Comparison of ENCODE assay signal across 22 cellular contexts in the genomic region with DNA sequence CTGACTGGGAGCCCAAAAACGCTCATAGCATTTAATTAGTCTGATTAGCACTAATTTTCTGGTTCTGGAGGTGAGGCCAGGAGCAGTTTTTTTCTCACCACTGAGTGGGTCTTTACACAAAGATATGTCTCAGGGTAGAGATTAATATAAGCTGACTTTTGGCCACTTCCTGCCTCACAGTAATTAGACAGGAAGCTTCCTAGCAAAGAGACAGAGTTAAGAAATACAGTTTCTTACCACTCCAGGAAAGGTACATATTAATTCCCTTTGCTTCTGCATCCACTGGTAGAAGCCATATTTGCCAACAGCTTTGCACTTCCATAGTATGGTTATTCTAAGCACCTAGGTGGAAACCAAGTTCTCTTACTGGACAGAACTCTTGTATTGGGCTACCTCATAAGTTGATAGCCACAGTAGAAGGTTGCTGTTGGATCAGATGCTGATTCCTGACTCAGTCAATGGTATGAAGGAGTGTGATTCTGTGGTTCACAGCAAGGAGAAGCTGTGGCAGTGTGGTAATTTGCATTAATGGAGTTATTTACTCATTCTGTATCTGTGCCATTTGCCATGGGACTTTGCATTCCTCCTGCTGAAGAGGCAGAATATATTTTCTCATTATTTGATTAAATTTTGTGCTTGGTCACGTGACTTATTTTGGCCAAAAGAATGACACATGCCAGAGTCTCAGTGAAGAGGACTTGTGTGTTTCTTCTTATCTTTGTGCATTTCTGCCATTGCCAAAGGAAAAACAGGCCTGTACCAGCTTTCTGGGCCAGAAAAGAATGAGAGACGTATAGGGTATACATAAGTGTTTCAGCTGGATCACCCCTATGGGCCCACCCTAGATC. TPM values are rescaled to one million over a fixed set of nuclear protein-coding genes. Genes with fewer than 3 reads are reported as not detected.
DNase-seq lines count a peak whose midpoint lies in the region; ATAC-seq, FAIRE-seq and TF ChIP-seq lines count a peak whose summit lies in the region.
"Had no signal": no experiment of that assay in that cellular context is flagged by ENCODE, and none has a peak within 500 bp of the region (broad histone marks: within the 10 kb centered on the region; RNA-seq: fewer than 3 reads in every experiment).

No MANE protein-coding gene starts in this region.

- no peaks in the 10 kb centered on the region for H3K27me3 ChIP-seq in K562 (ENCODE audit: control insufficient read depth in 2 of 2, insufficient read depth in 2 of 2, low read length in 2 of 2)
- H3K27me3 ChIP-seq in left ventricle myocardium inferior (ENCODE audit: low read depth) = no peaks in the 10 kb centered on the region
- H3K27me3 ChIP-seq: body of pancreas, esophagus muscularis mucosa, stomach had no signal

- no peaks in the 10 kb centered on the region for H3K36me3 ChIP-seq in K562 (ENCODE audit: control insufficient read depth, insufficient read depth, low read length)
- no peaks in the 10 kb centered on the region for H3K36me3 ChIP-seq in left ventricle myocardium inferior
- H3K36me3 ChIP-seq: esophagus muscularis mucosa, stomach had no signal

- WGBS in K562 (ENCODE audit: insufficient coverage, low coverage, missing lambda C conversion rate) = 46% methylated on average over 3 of the region's 3 CpGs

- H3K9ac ChIP-seq in K562 (ENCODE audit: insufficient read depth in 1 of 2, low read depth in 2 of 2, low read length in 2 of 2) = no peak overlapping the region

- TF ChIP-seq CTCF in K562 (IDR thresholded peaks at IDR 0.05 in 2 of 3, conservative IDR thresholded peaks at IDR 0.05 in 1 of 3; ENCODE audit: insufficient read depth in 2 of 3, low read depth in 1 of 3, low read length in 3 of 3) (no peak), left ventricle myocardium inferior (IDR thresholded peaks at IDR 0.05; ENCODE audit: borderline replicate concordance) (no peak), D721Med (IDR thresholded peaks at IDR 0.05; ENCODE audit: insufficient read depth, missing control alignments) (no peak)

- no peak overlapping the region for H3K4me2 ChIP-seq in K562 (ENCODE audit: insufficient read depth, low read length)

- H3K4me1 Mint-ChIP-seq in activated naive CD4-positive, alpha-beta T cell treated with anti-CD3 and anti-CD28 coated beads, Interleukin-2, amount 10 ng/mL, durations not matched to agents 7 days and 5 days = peaks cover 38% of the 10 kb centered on the region
- peaks cover 37% of the 10 kb centered on the region for H3K4me1 Mint-ChIP-seq in T-helper 1 cell treated with Interleukin-12 subunit alpha and Interleukin-12 subunit beta and Interleukin-4 antibody, amounts not matched to agents 30 μg/mL and 1 μg/mL, for 36 hours (ENCODE audit: low read depth)
- peaks cover 22% of the 10 kb centered on the region for H3K4me1 Mint-ChIP-seq in stimulated activated memory B cell treated with anti-CD40 and anti-IgM and Interleukin-4, amounts not matched to agents 10 μg/mL and 1 μg/mL and 100 μg/mL, for 72 hours

- intact Hi-C loops in K562 (cut with micrococcal nuclease) = no loop called here
- intact Hi-C loops in left ventricle myocardium inferior (cut with micrococcal nuclease) = no loop called here

- no peak for TF ChIP-seq POLR2A in K562 (conservative IDR thresholded peaks at IDR 0.05)

- H3K9me1 ChIP-seq in K562 (ENCODE audit: control insufficient read depth, insufficient read depth, low read length) = no peaks in the 10 kb centered on the region

- BruUV-seq in K562 (replicated peaks; lab: Mats Ljungman, UMichigan) = no TSS peak

- H3K4me3 ChIP-seq in K562 (no peak overlapping the region), left ventricle myocardium inferior (no peak overlapping the region)
- H3K4me3 ChIP-seq: body of pancreas, esophagus muscularis mucosa, skin epidermis, stomach had no signal

- no peak overlapping the region for H3K4me3 Mint-ChIP-seq in activated naive CD4-positive, alpha-beta T cell treated with anti-CD3 and anti-CD28 coated beads, Interleukin-2, amount 10 ng/mL, durations not matched to agents 7 days and 5 days
- no peak overlapping the region for H3K4me3 Mint-ChIP-seq in T-helper 1 cell treated with Interleukin-12 subunit alpha and Interleukin-12 subunit beta and Interleukin-4 antibody, amounts not matched to agents 30 μg/mL and 1 μg/mL, for 36 hours
- H3K4me3 Mint-ChIP-seq in stimulated activated memory B cell treated with anti-CD40 and anti-IgM and Interleukin-4, amounts not matched to agents 10 μg/mL and 1 μg/mL and 100 μg/mL, for 72 hours = no peak overlapping the region
- H3K4me3 Mint-ChIP-seq: mesothelial cell of epicardium had no signal

- H2AFZ ChIP-seq in K562 (ENCODE audit: low read depth, low read length) = peak overlapping the region; percentile 14; the same call in 1 of the 2 replicates

- peaks cover 0 to 9% of the 10 kb centered on the region in 2 experiments; a peak in 3 of 5 replicates for H3K4me1 ChIP-seq in K562 (replicated peaks in 1 of 2; ENCODE audit: control insufficient read depth in 2 of 2, insufficient read depth in 2 of 2, low read length in 2 of 2)
- H3K4me1 ChIP-seq in left ventricle myocardium inferior = no peaks in the 10 kb centered on the region
- H3K4me1 ChIP-seq: body of pancreas, esophagus muscularis mucosa, stomach had no signal

- peaks cover 4% of the 10 kb centered on the region for H3K36me3 Mint-ChIP-seq in activated naive CD4-positive, alpha-beta T cell treated with anti-CD3 and anti-CD28 coated beads, Interleukin-2, amount 10 ng/mL, durations not matched to agents 7 days and 5 days
- H3K36me3 Mint-ChIP-seq in T-helper 1 cell treated with Interleukin-12 subunit alpha and Interleukin-12 subunit beta and Interleukin-4 antibody, amounts not matched to agents 30 μg/mL and 1 μg/mL, for 36 hours (ENCODE audit: low read depth) = no peaks in the 10 kb centered on the region
- H3K36me3 Mint-ChIP-seq in stimulated activated memory B cell treated with anti-CD40 and anti-IgM and Interleukin-4, amounts not matched to agents 10 μg/mL and 1 μg/mL and 100 μg/mL, for 72 hours = no peaks in the 10 kb centered on the region
- H3K36me3 Mint-ChIP-seq: mesothelial cell of epicardium had no signal

- POLR2A ChIA-PET in K562 (lab: Yijun Ruan, JAX) = interaction anchor here (1.4 to 1.8 kb wide), 2 partner anchors 18 kb away, joined by 4 to 6 read pairs; partner anchors contain the start of gene ZBTB20

- no peak for TF ChIP-seq EP300 in K562 (IDR thresholded peaks at IDR 0.05; ENCODE audit: low read length)

- no peaks in the 10 kb centered on the region for H3K9me3 Mint-ChIP-seq in activated naive CD4-positive, alpha-beta T cell treated with anti-CD3 and anti-CD28 coated beads, Interleukin-2, amount 10 ng/mL, durations not matched to agents 7 days and 5 days
- no peaks in the 10 kb centered on the region for H3K9me3 Mint-ChIP-seq in T-helper 1 cell treated with Interleukin-12 subunit alpha and Interleukin-12 subunit beta and Interleukin-4 antibody, amounts not matched to agents 30 μg/mL and 1 μg/mL, for 36 hours
- H3K9me3 Mint-ChIP-seq in stimulated activated memory B cell treated with anti-CD40 and anti-IgM and Interleukin-4, amounts not matched to agents 10 μg/mL and 1 μg/mL and 100 μg/mL, for 72 hours = no peaks in the 10 kb centered on the region
- H3K9me3 Mint-ChIP-seq: activated T-helper 1 cell treated with anti-CD3 and anti-CD28 coated beads, Interleukin-12 subunit alpha, Interleukin-12 subunit beta, Interleukin-2, Interleukin-4 antibody, amounts not matched to agents 30 ng/mL and 10 ng/mL and 1 ng/mL, durations not matched to agents 14 hours and 24 hours and 36 hours; mesothelial cell of epicardium had no signal

- no peaks in the 10 kb centered on the region for H4K20me1 ChIP-seq in K562 (replicated peaks; ENCODE audit: control insufficient read depth, insufficient read depth, low read length)

- no peak overlapping the region for H3K27ac ChIP-seq in K562 (ENCODE audit: extremely low read depth, low read depth, low read length)
- H3K27ac ChIP-seq in left ventricle myocardium inferior (replicated peaks) = no peak overlapping the region
- H3K27ac ChIP-seq: body of pancreas, esophagus muscularis mucosa had no signal

- H3K79me2 ChIP-seq in K562 (ENCODE audit: control insufficient read depth, insufficient read depth, low read length) = no peaks in the 10 kb centered on the region

- FAIRE-seq in K562 (lab: Jason Lieb, UNC) = no peak
- no peak for FAIRE-seq in D721Med (lab: Jason Lieb, UNC)
- FAIRE-seq: kidney, urothelium cell line had no signal

- H3K9me3 ChIP-seq in K562 (replicated peaks; ENCODE audit: control insufficient read depth, insufficient read depth, low read depth, low read length) (no peaks in the 10 kb centered on the region), left ventricle myocardium inferior (replicated peaks) (no peaks in the 10 kb centered on the region)
- H3K9me3 ChIP-seq: body of pancreas, esophagus muscularis mucosa, stomach had no signal

- ATAC-seq in K562 = no peak
- no peak for ATAC-seq in stimulated activated memory B cell treated with anti-CD40 and anti-IgM and Interleukin-4, amounts not matched to agents 10 μg/mL and 1 μg/mL and 100 μg/mL, for 72 hours
- ATAC-seq: body of pancreas had no signal

- no peak for DNase-seq in activated naive CD4-positive, alpha-beta T cell treated with anti-CD3 and anti-CD28 coated beads, Interleukin-2, amount 10 ng/mL, durations not matched to agents 7 days and 5 days
- DNase-seq in activated naive CD4-positive, alpha-beta T cell (lab: John Stamatoyannopoulos, UW) = no peak
- DNase-seq in K562 (ENCODE audit: extremely low read depth in 1 of 4, low spot score in 3 of 4) (no peak), left ventricle myocardium inferior (no peak), occipital lobe (lab: John Stamatoyannopoulos, UW) (no peak), D721Med (ENCODE audit: insufficient read length, low spot score) (no peak)
- DNase-seq: ACHN, body of pancreas, dermis blood vessel endothelial cell, head of caudate nucleus, kidney, NCI-H146, NCI-H2227 treated with DMSO at 0.1 percent for 48 hours, nucleus accumbens, stomach had no signal

- no peak for TF ChIP-seq RAD21 in K562 (CRISPR knock-in tag; conservative IDR thresholded peaks at IDR 0.05 in 1 of 2, IDR thresholded peaks at IDR 0.05 in 1 of 2)

- no peaks in the 10 kb centered on the region for H3K27me3 Mint-ChIP-seq in activated naive CD4-positive, alpha-beta T cell treated with anti-CD3 and anti-CD28 coated beads, Interleukin-2, amount 10 ng/mL, durations not matched to agents 7 days and 5 days
- no peaks in the 10 kb centered on the region for H3K27me3 Mint-ChIP-seq in T-helper 1 cell treated with Interleukin-12 subunit alpha and Interleukin-12 subunit beta and Interleukin-4 antibody, amounts not matched to agents 30 μg/mL and 1 μg/mL, for 36 hours (ENCODE audit: low read depth)
- no peaks in the 10 kb centered on the region for H3K27me3 Mint-ChIP-seq in stimulated activated memory B cell treated with anti-CD40 and anti-IgM and Interleukin-4, amounts not matched to agents 10 μg/mL and 1 μg/mL and 100 μg/mL, for 72 hours

- CTCF ChIA-PET in activated naive CD4-positive, alpha-beta T cell treated with anti-CD3 and anti-CD28 coated beads, Interleukin-2, amount 10 ng/mL, durations not matched to agents 7 days and 5 days (lab: Charles Lee) = interaction anchor here (0.9 to 7.4 kb wide), 3 partner anchors 19 to 654 kb away, joined by 3 to 53 read pairs (median 17); partner anchors contain the start of gene ZBTB20
- CTCF ChIA-PET in K562 (lab: Yijun Ruan, JAX; ENCODE audit: low intra/inter-chr PET ratio) = no interaction called here

- in situ Hi-C loops in K562 (cut with MboI) = no loop called here

- H3K27ac Mint-ChIP-seq in activated naive CD4-positive, alpha-beta T cell treated with anti-CD3 and anti-CD28 coated beads, Interleukin-2, amount 10 ng/mL, durations not matched to agents 7 days and 5 days = peak overlapping the region; percentile 91
- peak overlapping the region; percentile 70 for H3K27ac Mint-ChIP-seq in T-helper 1 cell treated with Interleukin-12 subunit alpha and Interleukin-12 subunit beta and Interleukin-4 antibody, amounts not matched to agents 30 μg/mL and 1 μg/mL, for 36 hours
- H3K27ac Mint-ChIP-seq in stimulated activated memory B cell treated with anti-CD40 and anti-IgM and Interleukin-4, amounts not matched to agents 10 μg/mL and 1 μg/mL and 100 μg/mL, for 72 hours = peak overlapping the region; percentile 25
- H3K27ac Mint-ChIP-seq: activated T-helper 1 cell treated with anti-CD3 and anti-CD28 coated beads, Interleukin-12 subunit alpha, Interleukin-12 subunit beta, Interleukin-2, Interleukin-4 antibody, amounts not matched to agents 30 ng/mL and 10 ng/mL and 1 ng/mL, durations not matched to agents 14 hours and 24 hours and 36 hours; mesothelial cell of epicardium had no signal

RNA-seq across cellular contexts. Expression of gene ZBTB20, which starts 17.5 kb away (rescaled TPM):
- total RNA-seq in K562 (2011; cell fraction: chromatin; rRNA removed; ENCODE audit: low replicate concordance) = 2.2 and 5.1 TPM in 2 replicates
- total RNA-seq in K562 (2011; cell fraction: nucleolus; rRNA removed) = 1.2 and 2.0 TPM in 2 replicates
- total RNA-seq in K562 (2011; cell fraction: nucleoplasm; rRNA removed) = 4.8 and 10.5 TPM in 2 replicates
- total RNA-seq in K562 (2014; rRNA removed) (0.54 and 0.73 TPM in 2 replicates), K562 (2014; rRNA removed; fragmentation: Illumina TruSeq; extraction: Trizol) (1.7 and 2.2 TPM in 2 replicates), K562 (2015; rRNA removed; fragmentation: Illumina TruSeq; extraction: Trizol) (1.2 and 2.4 TPM in 2 replicates), K562 (2021) (1.6 and 2.8 TPM in 2 replicates), left ventricle myocardium inferior (62.0 TPM), occipital lobe (62.7 TPM)
- polyA plus RNA-seq in K562 (2011; rRNA removed) (0.08 and 0.22 TPM in 2 replicates), K562 (2014; fragmentation: Illumina TruSeq; extraction: Trizol) (0.19 and 0.57 TPM in 2 replicates), K562 (2014; fragmentation: Nextera tagmentation; extraction: Ambion mirVana) (under 1 TPM; 0.20 to 0.45 TPM), K562 (2014; rRNA removed) (0.17 and 0.45 TPM in 2 replicates)
- 0.01 and 0.06 TPM in 2 replicates for polyA plus RNA-seq in K562 (2011; cell fraction: cytosol; rRNA removed)
- polyA plus RNA-seq in K562 (2011; cell fraction: nucleus; rRNA removed) = 0.14 and 0.81 TPM in 2 replicates
- 0.85 and 1.2 TPM in 2 replicates for polyA plus RNA-seq in K562 (2012)
- 0.48 and 2.8 TPM in 2 replicates for polyA minus RNA-seq in K562 (2011; rRNA and poly(A)+ RNA removed)
- polyA minus RNA-seq in K562 (2011; cell fraction: cytosol; rRNA and poly(A)+ RNA removed) = 0.38 TPM in 1 of 2 replicates, not detected in the other
- 2.2 and 4.4 TPM in 2 replicates for polyA minus RNA-seq in K562 (2011; cell fraction: nucleus; rRNA and poly(A)+ RNA removed)

Comparison
In these comparisons a context has a peak if more than half of its experiments do, and no peak if none do; other contexts are left out.
1. H3K27ac Mint-ChIP-seq: peak in every context shown above with its lines; median percentile 91 in activated naive CD4-positive, alpha-beta T cell treated with anti-CD3 and anti-CD28 coated beads, Interleukin-2, amount 10 ng/mL, durations not matched to agents 7 days and 5 days; 70 in T-helper 1 cell treated with Interleukin-12 subunit alpha and Interleukin-12 subunit beta and Interleukin-4 antibody, amounts not matched to agents 30 μg/mL and 1 μg/mL, for 36 hours; 25 in stimulated activated memory B cell treated with anti-CD40 and anti-IgM and Interleukin-4, amounts not matched to agents 10 μg/mL and 1 μg/mL and 100 μg/mL, for 72 hours.